Comparison of ENCODE assay signal across 2 cellular contexts in the genomic region with DNA sequence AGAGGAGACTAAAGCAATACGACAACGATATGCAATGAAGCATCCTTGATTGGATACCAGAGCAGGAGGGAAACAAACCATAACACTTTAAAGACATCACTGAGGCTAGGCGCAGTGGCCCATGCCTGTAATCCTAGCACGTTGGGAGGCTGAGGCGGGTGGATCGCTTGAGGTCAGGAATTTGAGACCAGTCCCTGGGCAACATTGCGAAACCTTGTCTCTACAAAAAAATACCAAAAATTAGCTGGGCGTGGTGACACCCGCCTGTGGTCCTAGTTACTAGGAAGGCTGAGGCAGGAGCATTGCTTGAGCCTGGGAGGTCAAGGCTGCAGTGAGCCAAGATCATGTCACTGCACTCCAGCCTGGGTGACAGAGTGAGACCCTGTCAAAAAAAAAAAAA.
TF ChIP-seq lines count a peak whose summit lies in the region.

No MANE protein-coding gene starts in this region.

TF ChIP-seq in HepG2, 621 proteins besides CTCF, POLR2A, EP300 and RAD21:
- TF ChIP-seq ZNF724P (CRISPR knock-in tag; IDR thresholded peaks at IDR 0.05; ENCODE audit: borderline replicate concordance) (no peak), ZNF703 (CRISPR knock-in tag; IDR thresholded peaks at IDR 0.05; ENCODE audit: borderline replicate concordance) (no peak), CEBPB (IDR thresholded peaks at IDR 0.05; ENCODE audit: borderline replicate concordance, low read depth, low read length) (peak; percentile 26; the same call in 1 of the 2 replicates)
- TF ChIP-seq, protein P1, sequence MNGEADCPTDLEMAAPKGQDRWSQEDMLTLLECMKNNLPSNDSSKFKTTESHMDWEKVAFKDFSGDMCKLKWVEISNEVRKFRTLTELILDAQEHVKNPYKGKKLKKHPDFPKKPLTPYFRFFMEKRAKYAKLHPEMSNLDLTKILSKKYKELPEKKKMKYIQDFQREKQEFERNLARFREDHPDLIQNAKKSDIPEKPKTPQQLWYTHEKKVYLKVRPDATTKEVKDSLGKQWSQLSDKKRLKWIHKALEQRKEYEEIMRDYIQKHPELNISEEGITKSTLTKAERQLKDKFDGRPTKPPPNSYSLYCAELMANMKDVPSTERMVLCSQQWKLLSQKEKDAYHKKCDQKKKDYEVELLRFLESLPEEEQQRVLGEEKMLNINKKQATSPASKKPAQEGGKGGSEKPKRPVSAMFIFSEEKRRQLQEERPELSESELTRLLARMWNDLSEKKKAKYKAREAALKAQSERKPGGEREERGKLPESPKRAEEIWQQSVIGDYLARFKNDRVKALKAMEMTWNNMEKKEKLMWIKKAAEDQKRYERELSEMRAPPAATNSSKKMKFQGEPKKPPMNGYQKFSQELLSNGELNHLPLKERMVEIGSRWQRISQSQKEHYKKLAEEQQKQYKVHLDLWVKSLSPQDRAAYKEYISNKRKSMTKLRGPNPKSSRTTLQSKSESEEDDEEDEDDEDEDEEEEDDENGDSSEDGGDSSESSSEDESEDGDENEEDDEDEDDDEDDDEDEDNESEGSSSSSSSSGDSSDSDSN (CRISPR knock-in tag; IDR thresholded peaks at IDR 0.05), result no peak

TF ChIP-seq in K562, 482 proteins besides CTCF, POLR2A, EP300 and RAD21:
- TF ChIP-seq FOXK1 (CRISPR knock-in tag; IDR thresholded peaks at IDR 0.05; ENCODE audit: borderline replicate concordance) (no peak), CEBPG (CRISPR knock-in tag; IDR thresholded peaks at IDR 0.05) (peak; percentile 44), CEBPG (tag; conservative IDR thresholded peaks at IDR 0.05 in 1 of 2, IDR thresholded peaks at IDR 0.05 in 1 of 2) (peak; percentile 56 to 60; a peak in 3 of 4 replicates), CEBPB (tag; IDR thresholded peaks at IDR 0.05) (peak; percentile 95), GABPB2 (CRISPR knock-in tag; conservative IDR thresholded peaks at IDR 0.05) (no peak)
- TF ChIP-seq, protein P2, sequence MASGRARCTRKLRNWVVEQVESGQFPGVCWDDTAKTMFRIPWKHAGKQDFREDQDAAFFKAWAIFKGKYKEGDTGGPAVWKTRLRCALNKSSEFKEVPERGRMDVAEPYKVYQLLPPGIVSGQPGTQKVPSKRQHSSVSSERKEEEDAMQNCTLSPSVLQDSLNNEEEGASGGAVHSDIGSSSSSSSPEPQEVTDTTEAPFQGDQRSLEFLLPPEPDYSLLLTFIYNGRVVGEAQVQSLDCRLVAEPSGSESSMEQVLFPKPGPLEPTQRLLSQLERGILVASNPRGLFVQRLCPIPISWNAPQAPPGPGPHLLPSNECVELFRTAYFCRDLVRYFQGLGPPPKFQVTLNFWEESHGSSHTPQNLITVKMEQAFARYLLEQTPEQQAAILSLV (tag; IDR thresholded peaks at IDR 0.05), result 0 out of 2 replicates have a peak, but pooled peaks have one; percentile 50
TF ChIP-seq in K562: peak in this region for 3.
